Comparison of ENCODE assay signal across 1 cellular context in the genomic region with DNA sequence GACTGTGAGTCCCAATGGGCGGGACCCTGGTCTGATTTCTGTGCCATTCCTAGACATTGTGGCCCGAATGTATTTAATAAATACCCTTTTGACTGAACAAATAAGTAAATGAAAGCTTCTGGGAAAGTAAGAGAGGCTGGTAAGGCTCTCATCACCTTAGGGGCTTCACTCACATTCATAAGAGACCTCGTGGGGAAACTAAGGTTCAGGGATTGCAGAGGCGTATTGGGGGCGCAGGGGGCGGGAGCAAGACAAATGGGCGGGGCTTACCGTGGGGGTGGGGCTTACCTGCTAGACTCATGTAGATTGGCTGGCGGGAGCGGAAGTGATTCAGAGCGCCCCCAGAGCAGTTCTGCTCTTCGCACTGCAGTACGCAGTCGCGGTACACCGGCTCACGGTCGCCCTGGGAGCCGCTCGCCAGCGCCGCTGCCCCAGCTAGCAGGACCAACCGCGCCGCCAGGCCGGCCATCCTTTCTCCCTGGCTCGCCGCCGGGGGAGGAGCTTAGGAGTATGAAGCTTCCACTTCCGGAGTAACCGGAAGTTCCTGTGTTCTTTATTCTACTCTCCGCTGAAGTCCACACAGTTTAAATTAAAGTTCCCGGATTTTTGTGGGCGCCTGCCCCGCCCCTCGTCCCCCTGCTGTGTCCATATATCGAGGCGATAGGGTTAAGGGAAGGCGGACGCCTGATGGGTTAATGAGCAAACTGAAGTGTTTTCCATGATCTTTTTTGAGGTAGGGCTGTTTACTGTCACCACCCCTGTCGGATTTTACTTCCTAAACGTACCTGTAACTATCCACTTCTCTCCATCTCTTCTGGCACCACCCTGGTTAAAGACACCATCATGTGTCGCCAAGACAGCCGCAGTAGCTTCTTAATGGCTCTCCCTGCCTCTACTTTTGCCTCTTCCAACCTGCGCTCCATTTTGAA.
TF ChIP-seq lines count a peak whose summit lies in the region.

Gene PGAP3, minus strand, starts transcription at position 512 of the 929 bp plus-strand sequence. Its CDS starts 43 bp downstream, at position 469.

TF ChIP-seq in HCT116, 20 proteins besides CTCF, POLR2A, EP300 and RAD21 (continued from another document):
- TF ChIP-seq JUND (IDR thresholded peaks at IDR 0.05) (no peak), FOSL1 (IDR thresholded peaks at IDR 0.05; ENCODE audit: low read depth) (no peak), EZH2 (IDR thresholded peaks at IDR 0.05) (no peak), CEBPB (IDR thresholded peaks at IDR 0.05; ENCODE audit: low read depth) (no peak), SRF (IDR thresholded peaks at IDR 0.05; ENCODE audit: low read depth) (peak; percentile 47; the same call in 1 of the 2 replicates), TCF7L2 (IDR thresholded peaks at IDR 0.05; ENCODE audit: borderline replicate concordance, extremely low read depth, insufficient read depth, insufficient read length) (no peak), POLR2AphosphoS5 (IDR thresholded peaks at IDR 0.05; ENCODE audit: low read depth, low read length) (peak; percentile 91), ZBTB33 (IDR thresholded peaks at IDR 0.05; ENCODE audit: extremely low read depth, insufficient replicate concordance, low read length) (no peak), EGR1 (IDR thresholded peaks at IDR 0.05; ENCODE audit: low read depth) (peak; percentile 65; the same call in 1 of the 2 replicates)
- TF ChIP-seq, protein P1, sequence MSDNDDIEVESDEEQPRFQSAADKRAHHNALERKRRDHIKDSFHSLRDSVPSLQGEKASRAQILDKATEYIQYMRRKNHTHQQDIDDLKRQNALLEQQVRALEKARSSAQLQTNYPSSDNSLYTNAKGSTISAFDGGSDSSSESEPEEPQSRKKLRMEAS (IDR thresholded peaks at IDR 0.05): peak; percentile 24; the same call in 1 of the 2 replicates
